Comparison of ENCODE assay signal across 8 cellular contexts in genomic region chr2:32277363-32277673, GRCh38. TPM values are rescaled to one million over a fixed set of nuclear protein-coding genes. Genes with fewer than 3 reads are reported as not detected.
DNase-seq lines count a peak whose midpoint lies in the region; ATAC-seq and TF ChIP-seq lines count a peak whose summit lies in the region.

No MANE protein-coding gene starts in this region.

- H3K79me2 ChIP-seq in SU-DHL-6 (ENCODE audit: insufficient read depth, low read length), result peaks cover 42% of the 10 kb centered on the region

- H3K4me2 ChIP-seq in SU-DHL-6 (ENCODE audit: low read depth, low read length, poor library complexity, severe bottlenecking), result peak overlapping the region; percentile 99

- H3K9me3 ChIP-seq in SU-DHL-6 (ENCODE audit: insufficient read depth, low read length), result no peaks in the 10 kb centered on the region
- H3K9me3 ChIP-seq in gastroesophageal sphincter, result no peaks in the 10 kb centered on the region

- peak overlapping the region; percentile 95; the same call in 1 of the 2 replicates for H3K9ac ChIP-seq in SU-DHL-6 (ENCODE audit: low read length)

- no peaks in the 10 kb centered on the region for H4K20me1 ChIP-seq in SU-DHL-6 (ENCODE audit: low read depth, low read length)

- H3K27me3 ChIP-seq in SU-DHL-6 (ENCODE audit: low read length) (no peaks in the 10 kb centered on the region), gastroesophageal sphincter (peaks cover under 1% of the 10 kb centered on the region)

- WGBS in gastroesophageal sphincter (ENCODE audit: low coverage in 1 of 2), 2 donors, result 52 to 62% methylated on average over 5 of the region's 5 CpGs

- H3F3A ChIP-seq in SU-DHL-6 (ENCODE audit: insufficient read depth), result no peaks in the 10 kb centered on the region

- peak; percentile 6 for ATAC-seq in GM21717 (IDR thresholded peaks at IDR 0.05; ENCODE audit: unreplicated experiment)
- ATAC-seq in gastroesophageal sphincter, result no peak
- ATAC-seq in stimulated activated effector memory CD8-positive, alpha-beta T cell treated with anti-CD3 and anti-CD28 coated beads, Interleukin-12 subunit alpha, Interleukin-12 subunit beta, amount 100 ng/mL, for 72 hours, result no peak
- no peak for ATAC-seq in HG02852 (IDR thresholded peaks at IDR 0.05; ENCODE audit: unreplicated experiment)

- peaks cover 0 to 44% (median 11%) of the 10 kb centered on the region in 3 donors for H3K4me1 ChIP-seq in gastroesophageal sphincter

- H3K9me2 ChIP-seq in SU-DHL-6 (replicated peaks; ENCODE audit: insufficient read depth, low read length), result no peaks in the 10 kb centered on the region

- H3K27ac ChIP-seq in SU-DHL-6 (ENCODE audit: low read depth, low read length) (0 out of 2 replicates have a peak overlapping the region, but pooled peaks have one; percentile 6), gastroesophageal sphincter (peak overlapping the region; percentile 66 to 92 (median 88))

- no peak for TF ChIP-seq EP300 in gastroesophageal sphincter (IDR thresholded peaks at IDR 0.05)

- DNase-seq in stimulated activated effector memory CD8-positive, alpha-beta T cell treated with anti-CD3 and anti-CD28 coated beads, Interleukin-12 subunit alpha, Interleukin-12 subunit beta, amount 100 ng/mL, for 72 hours (ENCODE audit: low spot score in 2 of 2), result no peak
- DNase-seq in kidney tubule cell (ENCODE audit: low spot score) (no peak), COR-L47 (lab: John Stamatoyannopoulos, UW) (no peak), ecto neural progenitor cell (ENCODE audit: low spot score) (no peak)

- peaks cover 5% of the 10 kb centered on the region for H3K4me1 Mint-ChIP-seq in stimulated activated effector memory CD8-positive, alpha-beta T cell treated with anti-CD3 and anti-CD28 coated beads, Interleukin-12 subunit alpha, Interleukin-12 subunit beta, amount 100 ng/mL, for 72 hours

- peak overlapping the region; percentile 82 for H3K4me3 Mint-ChIP-seq in stimulated activated effector memory CD8-positive, alpha-beta T cell treated with anti-CD3 and anti-CD28 coated beads, Interleukin-12 subunit alpha, Interleukin-12 subunit beta, amount 100 ng/mL, for 72 hours

- peak overlapping the region; percentile 99 for H3K27ac Mint-ChIP-seq in stimulated activated effector memory CD8-positive, alpha-beta T cell treated with anti-CD3 and anti-CD28 coated beads, Interleukin-12 subunit alpha, Interleukin-12 subunit beta, amount 100 ng/mL, for 72 hours

- no peak for TF ChIP-seq POLR2A in gastroesophageal sphincter (IDR thresholded peaks at IDR 0.05)

- H2AFZ ChIP-seq in SU-DHL-6 (ENCODE audit: low read depth, low read length, severe bottlenecking), result peak overlapping the region; percentile 94

- H3K4me3 ChIP-seq in SU-DHL-6 (ENCODE audit: insufficient read depth, low read length, poor library complexity, severe bottlenecking) (peak overlapping the region; percentile 100), gastroesophageal sphincter (peak overlapping the region; percentile 70 to 98)

- TF ChIP-seq CTCF in SU-DHL-6 (IDR thresholded peaks at IDR 0.05; ENCODE audit: insufficient read depth, low read length, poor library complexity, severe bottlenecking), result no peak
- no peak for TF ChIP-seq CTCF in gastroesophageal sphincter (IDR thresholded peaks at IDR 0.05)

- H3K36me3 ChIP-seq in SU-DHL-6 (ENCODE audit: low read length), result no peaks in the 10 kb centered on the region
- H3K36me3 ChIP-seq in gastroesophageal sphincter, result peaks cover 0 to 11% of the 10 kb centered on the region in 2 donors

- H3K36me3 Mint-ChIP-seq in stimulated activated effector memory CD8-positive, alpha-beta T cell treated with anti-CD3 and anti-CD28 coated beads, Interleukin-12 subunit alpha, Interleukin-12 subunit beta, amount 100 ng/mL, for 72 hours, result peaks cover 36% of the 10 kb centered on the region

- no peaks in the 10 kb centered on the region for H3K9me3 Mint-ChIP-seq in stimulated activated effector memory CD8-positive, alpha-beta T cell treated with anti-CD3 and anti-CD28 coated beads, Interleukin-12 subunit alpha, Interleukin-12 subunit beta, amount 100 ng/mL, for 72 hours

RNA-seq across cellular contexts. Expression of gene YIPF4, which starts 0.4 kb away (rescaled TPM):
- 10 to 100 TPM; 21.3 to 48.3 (median 33.6) TPM for total RNA-seq in gastroesophageal sphincter

RNA-seq across cellular contexts. Expression of gene NLRC4, which starts 12.6 kb away (rescaled TPM):
- 1 to 10 TPM in 2 of 4 donors, under 1 TPM in 2; 0.31 to 2.2 (median 1.3) TPM for total RNA-seq in gastroesophageal sphincter
